Comparison of ENCODE assay signal across 23 cellular contexts in genomic region chr12:131421506-131422184, GRCh38.
DNase-seq lines count a peak whose midpoint lies in the region; TF ChIP-seq lines count a peak whose summit lies in the region.
"Had no signal": no experiment of that assay in that cellular context is flagged by ENCODE, and none has a peak within 500 bp of the region (broad histone marks: within the 10 kb centered on the region; RNA-seq: fewer than 3 reads in every experiment).

No MANE protein-coding gene starts in this region.

- TF ChIP-seq POLR2A in spleen (IDR thresholded peaks at IDR 0.05), result no peak

- peak; percentile 20 for DNase-seq in Karpas-422
- peak; percentile 71 for DNase-seq in spleen
- no peak for DNase-seq in SW480 (ENCODE audit: low spot score)
- no peak for DNase-seq in activated T-cell treated with anti-CD3 and anti-CD28 coated beads, Interleukin-2, amount 50 U/mL, for 24 hours
- DNase-seq in NCI-H748 treated with DMSO at 0.1 percent for 48 hours (lab: John Stamatoyannopoulos, UW), result no peak
- DNase-seq: 8988T; ACHN; AML-193; BE2C; CD4-positive, alpha-beta T cell; CD8-positive, alpha-beta memory T cell; DMS 273 treated with DMSO at 0.1 percent for 48 hours; DMS79; EL; GDM1; GM23248; H9; HFFc6 had no signal

- H3K27ac Mint-ChIP-seq in activated T-cell treated with anti-CD3 and anti-CD28 coated beads, Interleukin-2, amount 50 U/mL, for 24 hours, result no peak overlapping the region
- H3K27ac Mint-ChIP-seq: CD14-positive monocyte; CD4-positive, alpha-beta T cell; CD8-positive, alpha-beta memory T cell; HFFc6 had no signal

- H2AFZ ChIP-seq in Karpas-422 (ENCODE audit: low read length), result no peak overlapping the region
- H2AFZ ChIP-seq in neuron (ENCODE audit: low read depth, low read length), result peak overlapping the region; percentile 3
- H2AFZ ChIP-seq: GM23248 had no signal

- peaks cover 16% of the 10 kb centered on the region for H3K9me3 Mint-ChIP-seq in activated T-cell treated with anti-CD3 and anti-CD28 coated beads, Interleukin-2, amount 50 U/mL, for 24 hours

- 79 to 87% (median 84%) methylated on average over 10 of the region's 10 CpGs for WGBS in spleen, 5 donors

- H3K9ac ChIP-seq in Karpas-422 (ENCODE audit: low read length), result no peak overlapping the region
- H3K9ac ChIP-seq: BLaER1 treated with 17β-estradiol and CSF1 and Interleukin-3, amounts not matched to agents 10 nM and 100 nM; GM23248 had no signal

- peaks cover 9% of the 10 kb centered on the region for H3K27me3 Mint-ChIP-seq in activated T-cell treated with anti-CD3 and anti-CD28 coated beads, Interleukin-2, amount 50 U/mL, for 24 hours

- H3K4me3 Mint-ChIP-seq in activated T-cell treated with anti-CD3 and anti-CD28 coated beads, Interleukin-2, amount 50 U/mL, for 24 hours, result no peak overlapping the region
- H3K4me3 Mint-ChIP-seq: CD14-positive monocyte; CD4-positive, alpha-beta T cell; CD8-positive, alpha-beta memory T cell; H9; HFFc6 had no signal

- H3K4me1 Mint-ChIP-seq in activated T-cell treated with anti-CD3 and anti-CD28 coated beads, Interleukin-2, amount 50 U/mL, for 24 hours (ENCODE audit: low read depth), result no peaks in the 10 kb centered on the region
- H3K4me1 Mint-ChIP-seq: CD8-positive, alpha-beta memory T cell had no signal

- H3K4me1 ChIP-seq in Karpas-422 (ENCODE audit: low read length) (no peaks in the 10 kb centered on the region), neuron (ENCODE audit: insufficient read depth, low read length) (peaks cover 8% of the 10 kb centered on the region), spleen (no peaks in the 10 kb centered on the region)
- H3K4me1 ChIP-seq: A549; BLaER1 treated with 17β-estradiol and CSF1 and Interleukin-3, amounts not matched to agents 10 nM and 100 nM had no signal

- H3K79me2 ChIP-seq in Karpas-422 (ENCODE audit: low read length), result no peaks in the 10 kb centered on the region

- H3K4me2 ChIP-seq in Karpas-422 (ENCODE audit: low read depth, low read length, poor library complexity, severe bottlenecking), result no peak overlapping the region
- H3K4me2 ChIP-seq: A549; BLaER1 treated with 17β-estradiol and CSF1 and Interleukin-3, amounts not matched to agents 10 nM and 100 nM had no signal

- intact Hi-C loops in spleen (cut with DNase I; ENCODE audit: low total_unique reads), result no loop called here

- H3K36me3 Mint-ChIP-seq in activated T-cell treated with anti-CD3 and anti-CD28 coated beads, Interleukin-2, amount 50 U/mL, for 24 hours (ENCODE audit: low read depth), result no peaks in the 10 kb centered on the region
- H3K36me3 Mint-ChIP-seq: CD14-positive monocyte had no signal

- peaks cover 3% of the 10 kb centered on the region; the same call in 1 of the 2 replicates for H3K9me3 ChIP-seq in Karpas-422 (ENCODE audit: low read length)
- H3K9me3 ChIP-seq in neuron (ENCODE audit: low read length), result peaks cover 12% of the 10 kb centered on the region
- peaks cover 0 to 31% (median 19%) of the 10 kb centered on the region in 8 donors for H3K9me3 ChIP-seq in spleen
- H3K9me3 ChIP-seq: BE2C had no signal

- H3K4me3 ChIP-seq in Karpas-422 (ENCODE audit: low read length), result no peak overlapping the region
- no peak overlapping the region for H3K4me3 ChIP-seq in neuron (ENCODE audit: low read length)
- no peak overlapping the region for H3K4me3 ChIP-seq in spleen
- H3K4me3 ChIP-seq: A549; BLaER1 treated with 17β-estradiol and CSF1 and Interleukin-3, amounts not matched to agents 10 nM and 100 nM; GM12878; GM23248 had no signal

- H3K36me3 ChIP-seq in Karpas-422 (ENCODE audit: insufficient read depth, low read length), result no peaks in the 10 kb centered on the region
- H3K36me3 ChIP-seq in neuron (ENCODE audit: insufficient read depth, low read length), result no peaks in the 10 kb centered on the region
- no peaks in the 10 kb centered on the region for H3K36me3 ChIP-seq in spleen
- H3K36me3 ChIP-seq: BE2C; BLaER1 treated with 17β-estradiol and CSF1 and Interleukin-3, amounts not matched to agents 10 nM and 100 nM had no signal

- no peaks in the 10 kb centered on the region for H3K9me2 ChIP-seq in Karpas-422 (replicated peaks; ENCODE audit: insufficient read depth, low read length)

- H3K27ac ChIP-seq in Karpas-422 (ENCODE audit: low read length) (no peak overlapping the region), spleen (no peak overlapping the region)
- H3K27ac ChIP-seq: A549; BLaER1 treated with 17β-estradiol and CSF1 and Interleukin-3, amounts not matched to agents 10 nM and 100 nM; GM23248 had no signal

- no peaks in the 10 kb centered on the region for H4K20me1 ChIP-seq in Karpas-422 (ENCODE audit: insufficient read depth, low read depth, low read length)
- H4K20me1 ChIP-seq: BLaER1 treated with 17β-estradiol and CSF1 and Interleukin-3, amounts not matched to agents 10 nM and 100 nM had no signal

- TF ChIP-seq CTCF in spleen (IDR thresholded peaks at IDR 0.05 in 8 of 11, conservative IDR thresholded peaks at IDR 0.05 in 3 of 11), result no peak

- 0 out of 2 replicates have a peak, but pooled peaks cover 3% of the 10 kb centered on the region for H3K27me3 ChIP-seq in Karpas-422 (ENCODE audit: low read length)
- no peaks in the 10 kb centered on the region for H3K27me3 ChIP-seq in neuron (ENCODE audit: insufficient read depth, low read length)
- peaks cover 0 to 23% (median 0%) of the 10 kb centered on the region in 7 donors for H3K27me3 ChIP-seq in spleen (replicated peaks in 1 of 7)
- H3K27me3 ChIP-seq: BE2C; BLaER1 treated with 17β-estradiol and CSF1 and Interleukin-3, amounts not matched to agents 10 nM and 100 nM had no signal

Comparison
In these comparisons a context has a peak if more than half of its experiments do, and no peak if none do; other contexts are left out.
1. DNase-seq: peak in Karpas-422 (single experiment) and spleen (single experiment); none in SW480 (single experiment), activated T-cell treated with anti-CD3 and anti-CD28 coated beads, Interleukin-2, amount 50 U/mL, for 24 hours (single experiment) and NCI-H748 treated with DMSO at 0.1 percent for 48 hours (single experiment).